In the genomic region with DNA sequence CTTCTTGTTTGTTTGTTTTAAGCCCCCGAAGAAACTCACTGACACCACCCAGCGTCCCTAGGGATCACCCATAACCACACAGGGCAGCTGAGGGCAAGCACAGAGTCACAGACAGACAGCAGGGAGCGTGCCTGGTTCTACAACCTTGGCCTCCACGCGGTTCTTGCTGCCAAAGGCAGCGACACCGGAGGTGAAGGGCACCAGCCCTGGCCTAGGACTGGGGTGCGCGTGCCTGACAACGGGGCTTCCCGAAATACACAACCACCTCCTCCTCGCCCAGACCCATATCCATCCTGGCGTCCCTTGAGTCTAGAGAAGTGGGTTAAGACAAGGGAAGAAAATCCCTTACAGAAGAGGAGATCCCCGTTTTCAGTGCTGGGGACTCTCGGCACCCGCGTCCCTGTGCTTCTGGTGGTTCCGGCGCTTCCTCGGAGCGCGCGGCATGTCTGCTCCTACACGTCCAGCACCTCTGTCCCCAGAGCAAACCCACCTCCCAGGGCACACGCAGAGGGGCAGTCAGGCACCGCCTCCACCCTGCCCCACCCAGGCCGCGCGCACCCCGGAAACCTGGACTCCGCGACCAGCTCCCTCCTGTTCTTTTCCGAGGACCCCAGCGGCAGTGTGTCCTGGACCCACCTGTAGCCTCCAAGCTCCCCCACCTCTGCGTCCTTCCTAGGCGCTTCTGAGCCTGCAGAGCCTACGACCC, we compare ENCODE assay signal across 8 cellular contexts. TPM values are rescaled to one million over a fixed set of nuclear protein-coding genes. Genes with fewer than 3 reads are reported as not detected.
DNase-seq lines count a peak whose midpoint lies in the region; ATAC-seq, FAIRE-seq and TF ChIP-seq lines count a peak whose summit lies in the region.

No MANE protein-coding gene starts in this region.

- ATAC-seq in HG03442 (IDR thresholded peaks at IDR 0.05; ENCODE audit: unreplicated experiment) = peak; percentile 6

- TF ChIP-seq CTCF in coronary artery (IDR thresholded peaks at IDR 0.05) (no peak), D721Med (IDR thresholded peaks at IDR 0.05; ENCODE audit: insufficient read depth, missing control alignments) (no peak)

- H3K27ac ChIP-seq in coronary artery = peak overlapping the region; percentile 8 to 64

- TF ChIP-seq POLR2A in GM19193 (IDR thresholded peaks at IDR 0.05; ENCODE audit: extremely low read depth, insufficient read depth, insufficient read length) = peak; percentile 81

- FAIRE-seq in D721Med (lab: Jason Lieb, UNC) = no peak

- DNase-seq in AG08395 (ENCODE audit: low spot score) (peak; percentile 66), coronary artery (ENCODE audit: low spot score) (peak; percentile 77), lung microvascular endothelial cell (ENCODE audit: low read depth in 2 of 2) (peak; percentile 34 to 36), D721Med (ENCODE audit: insufficient read length, low spot score) (no peak)
- peak; percentile 12 for DNase-seq in activated CD4-positive, CD25-positive, alpha-beta regulatory T cell treated with anti-CD3 and anti-CD28 coated beads, Interleukin-2, amount 50 U/mL, for 16 hours (ENCODE audit: low read depth, low spot score)
- peak; percentile 34 to 48 for DNase-seq in stimulated activated CD8-positive, alpha-beta memory T cell treated with anti-CD3 and anti-CD28 coated beads, Interleukin-7, amount 100 ng/mL, for 48 hours (ENCODE audit: extremely low read depth in 1 of 2, low read depth in 1 of 2)

- H3K4me3 ChIP-seq in coronary artery = peak overlapping the region; percentile 74

RNA-seq across cellular contexts. Expression of gene RFTN1, which starts 0.9 kb away (rescaled TPM):
- total RNA-seq in lung microvascular endothelial cell = 21.4 and 22.9 TPM in 2 replicates
